8 cellular contexts compared by ENCODE assay signal in genomic region chr18:75204262-75204977, GRCh38. TPM values are rescaled to one million over a fixed set of nuclear protein-coding genes. Genes with fewer than 3 reads are reported as not detected.
DNase-seq lines count a peak whose midpoint lies in the region; ATAC-seq and TF ChIP-seq lines count a peak whose summit lies in the region.

No MANE protein-coding gene starts in this region.

- peak; percentile 60 for DNase-seq in EL
- DNase-seq in activated naive CD8-positive, alpha-beta T cell treated with anti-CD3 and anti-CD28 coated beads, Interleukin-2, amount 10 ng/mL, durations not matched to agents 7 days and 5 days: peak; percentile 44
- DNase-seq in left ventricle myocardium superior: peak; percentile 73
- DNase-seq in progenitor cell of endocrine pancreas (ENCODE audit: low spot score, unreplicated experiment): no peak
- no peak for DNase-seq in ecto neural progenitor cell (ENCODE audit: low spot score)
- no peak for DNase-seq in NCI-H146 (lab: John Stamatoyannopoulos, UW)
- no peak for DNase-seq in WERI-Rb-1
- no peak for DNase-seq in H4 (ENCODE audit: low spot score)

- no peak overlapping the region for H3K27ac ChIP-seq in WERI-Rb-1

- H3K27me3 Mint-ChIP-seq in activated naive CD8-positive, alpha-beta T cell treated with anti-CD3 and anti-CD28 coated beads, Interleukin-2, amount 10 ng/mL, durations not matched to agents 7 days and 5 days: peaks cover 33% of the 10 kb centered on the region
- peaks cover 18% of the 10 kb centered on the region for H3K27me3 Mint-ChIP-seq in progenitor cell of endocrine pancreas

- H3K9me3 Mint-ChIP-seq in activated naive CD8-positive, alpha-beta T cell treated with anti-CD3 and anti-CD28 coated beads, Interleukin-2, amount 10 ng/mL, durations not matched to agents 7 days and 5 days: no peaks in the 10 kb centered on the region
- no peaks in the 10 kb centered on the region for H3K9me3 Mint-ChIP-seq in progenitor cell of endocrine pancreas (ENCODE audit: low read depth)

- POLR2A ChIA-PET in activated naive CD8-positive, alpha-beta T cell treated with anti-CD3 and anti-CD28 coated beads, Interleukin-2, amount 10 ng/mL, durations not matched to agents 7 days and 5 days (lab: Charles Lee): no interaction called here

- H3K4me1 Mint-ChIP-seq in activated naive CD8-positive, alpha-beta T cell treated with anti-CD3 and anti-CD28 coated beads, Interleukin-2, amount 10 ng/mL, durations not matched to agents 7 days and 5 days: peaks cover 27% of the 10 kb centered on the region
- H3K4me1 Mint-ChIP-seq in progenitor cell of endocrine pancreas (ENCODE audit: low read depth): peaks cover 32% of the 10 kb centered on the region

- H3K4me3 ChIP-seq in WERI-Rb-1 (ENCODE audit: low read depth, low read length): no peak overlapping the region

- H3K4me3 Mint-ChIP-seq in activated naive CD8-positive, alpha-beta T cell treated with anti-CD3 and anti-CD28 coated beads, Interleukin-2, amount 10 ng/mL, durations not matched to agents 7 days and 5 days: peak overlapping the region; percentile 55
- peak overlapping the region; percentile 72 for H3K4me3 Mint-ChIP-seq in progenitor cell of endocrine pancreas (ENCODE audit: low read depth)

- ATAC-seq in activated naive CD8-positive, alpha-beta T cell treated with anti-CD3 and anti-CD28 coated beads, Interleukin-2, amount 10 ng/mL, durations not matched to agents 7 days and 5 days (ENCODE audit: low read depth): no peak
- peak; percentile 26 for ATAC-seq in left ventricle myocardium superior

- H3K27me3 ChIP-seq in WERI-Rb-1 (ENCODE audit: insufficient read depth, low read depth, severe bottlenecking): no peaks in the 10 kb centered on the region

- no peaks in the 10 kb centered on the region for H3K9me3 ChIP-seq in WERI-Rb-1 (ENCODE audit: severe bottlenecking)

- intact Hi-C loops in left ventricle myocardium superior (cut with micrococcal nuclease): no loop called here

- peaks cover 22% of the 10 kb centered on the region for H3K36me3 ChIP-seq in WERI-Rb-1

- H3K36me3 Mint-ChIP-seq in activated naive CD8-positive, alpha-beta T cell treated with anti-CD3 and anti-CD28 coated beads, Interleukin-2, amount 10 ng/mL, durations not matched to agents 7 days and 5 days: peaks cover 17% of the 10 kb centered on the region
- H3K36me3 Mint-ChIP-seq in progenitor cell of endocrine pancreas (ENCODE audit: insufficient read depth): peaks cover 8% of the 10 kb centered on the region

- H3K27ac Mint-ChIP-seq in activated naive CD8-positive, alpha-beta T cell treated with anti-CD3 and anti-CD28 coated beads, Interleukin-2, amount 10 ng/mL, durations not matched to agents 7 days and 5 days: no peak overlapping the region
- H3K27ac Mint-ChIP-seq in progenitor cell of endocrine pancreas: no peak overlapping the region

- no peak for TF ChIP-seq CTCF in progenitor cell of endocrine pancreas (IDR thresholded peaks at IDR 0.05; ENCODE audit: unreplicated experiment)
- TF ChIP-seq CTCF in WERI-Rb-1 (IDR thresholded peaks at IDR 0.05; ENCODE audit: low read depth, low read length): no peak

RNA-seq across cellular contexts. Expression of gene PTGR3, which starts 4.5 kb away (rescaled TPM):
- total RNA-seq in activated naive CD8-positive, alpha-beta T cell treated with anti-CD3 and anti-CD28 coated beads, Interleukin-2, amount 10 ng/mL, durations not matched to agents 7 days and 5 days: 10 to 100 TPM; 36.6 to 37.2 TPM
- total RNA-seq in left ventricle myocardium superior: 69.6 TPM
- 35.2 and 36.8 TPM in 2 replicates for total RNA-seq in progenitor cell of endocrine pancreas
- total RNA-seq in H4 (2014; rRNA removed; shearing (Covaris generic)): 14.0 and 16.5 TPM in 2 replicates

RNA-seq across cellular contexts. Expression of gene TSHZ1, which starts 6.2 kb away (rescaled TPM):
- 10 to 100 TPM; 23.7 to 25.2 TPM for total RNA-seq in activated naive CD8-positive, alpha-beta T cell treated with anti-CD3 and anti-CD28 coated beads, Interleukin-2, amount 10 ng/mL, durations not matched to agents 7 days and 5 days
- total RNA-seq in left ventricle myocardium superior (24.7 TPM), progenitor cell of endocrine pancreas (16.9 and 17.1 TPM in 2 replicates)
- 4.8 and 8.9 TPM in 2 replicates for total RNA-seq in H4 (2014; rRNA removed; shearing (Covaris generic))

Comparison
In these comparisons a context has a peak if more than half of its experiments do, and no peak if none do; other contexts are left out.
1. DNase-seq: peak in EL (single experiment), activated naive CD8-positive, alpha-beta T cell treated with anti-CD3 and anti-CD28 coated beads, Interleukin-2, amount 10 ng/mL, durations not matched to agents 7 days and 5 days (single experiment) and left ventricle myocardium superior (single experiment); none in progenitor cell of endocrine pancreas (single experiment), ecto neural progenitor cell (single experiment), NCI-H146 (single experiment), WERI-Rb-1 (single experiment) and H4 (single experiment).